In the genomic region with DNA sequence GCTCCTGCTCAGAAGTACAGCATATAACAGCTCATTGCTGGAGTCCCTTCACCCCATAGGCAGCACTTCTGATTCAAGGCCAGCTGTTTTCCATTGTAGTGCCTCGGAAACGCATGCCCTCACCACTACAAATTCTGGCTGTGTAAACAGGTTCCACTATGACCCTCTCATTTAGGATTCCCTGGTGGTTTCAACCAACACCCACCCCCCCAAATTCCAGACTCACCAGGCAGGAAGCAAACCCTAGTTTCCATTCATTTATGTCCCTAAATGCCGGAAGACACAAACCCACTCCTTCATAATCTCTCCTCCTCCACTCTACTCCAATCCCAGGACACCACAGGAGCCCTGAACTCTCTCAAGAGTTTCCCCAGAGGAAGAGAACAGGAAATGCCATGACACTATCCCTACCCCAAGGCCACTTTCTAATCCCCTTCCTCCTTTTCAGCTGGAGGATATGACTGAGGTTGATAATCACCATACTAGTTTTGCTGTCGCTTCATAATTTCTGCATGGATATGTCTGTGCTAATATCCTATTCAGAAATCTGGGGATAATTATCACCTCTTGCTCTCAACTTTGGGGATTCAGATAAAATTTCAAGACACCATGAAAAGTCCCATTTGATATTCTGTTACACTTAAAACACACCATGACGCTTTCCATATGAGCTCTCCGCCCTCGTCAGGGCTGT, we compare ENCODE assay signal across 9 cellular contexts.
A peak's percentile ranks its signal among the peaks of the same experiment; 100 is the strongest.
DNase-seq lines count a peak whose midpoint lies in the region; ATAC-seq, FAIRE-seq and TF ChIP-seq lines count a peak whose summit lies in the region.
"Had no signal": no experiment of that assay in that cellular context is flagged by ENCODE, and none has a peak within 500 bp of the region (broad histone marks: within the 10 kb centered on the region; RNA-seq: fewer than 3 reads in every experiment).

No MANE protein-coding gene starts in this region.

- ATAC-seq in left lung (peak; percentile 76), GM21360 (IDR thresholded peaks at IDR 0.05; ENCODE audit: unreplicated experiment) (no peak)

- no peak for FAIRE-seq in GM12891 (lab: Jason Lieb, UNC)
- FAIRE-seq: colon had no signal

- peaks cover 0 to 8% of the 10 kb centered on the region in 2 donors for H3K9me3 ChIP-seq in left lung

- TF ChIP-seq CTCF in brain microvascular endothelial cell (IDR thresholded peaks at IDR 0.05; ENCODE audit: low read depth, low read length, missing control alignments) (no peak), left lung (IDR thresholded peaks at IDR 0.05) (no peak)

- peaks cover 12 to 33% of the 10 kb centered on the region in 2 donors for H3K4me1 ChIP-seq in left lung

- in situ Hi-C loops in brain microvascular endothelial cell (cut with HindIII; ENCODE audit: low pct_ligation_motif_present, low sequenced_read_pairs): no loop called here

- H3K27ac ChIP-seq in brain microvascular endothelial cell (peak overlapping the region; percentile 92), left lung (peak overlapping the region; percentile 70 to 77), temporal lobe (ENCODE audit: low read depth, low read length) (peak overlapping the region; percentile 32)

- no peaks in the 10 kb centered on the region for H3K36me3 ChIP-seq in brain microvascular endothelial cell (replicated peaks)
- H3K36me3 ChIP-seq in left lung: no peaks in the 10 kb centered on the region
- H3K36me3 ChIP-seq in H7 (replicated peaks; ENCODE audit: control insufficient read depth, insufficient read depth, low read length): no peaks in the 10 kb centered on the region

- DNase-seq in NCI-H69 (lab: John Stamatoyannopoulos, UW) (peak; percentile 10), brain microvascular endothelial cell (peak; percentile 56), left lung (no peak), GM12891 (ENCODE audit: insufficient read length, low spot score) (no peak), H7 (no peak)
- DNase-seq: NCI-H748 treated with DMSO at 0.1 percent for 48 hours had no signal

- intact Hi-C loops in left lung (cut with DNase I): no loop called here

- TF ChIP-seq POLR2A in GM12891 (IDR thresholded peaks at IDR 0.05; ENCODE audit: low read depth, low read length): no peak

- H3K27me3 ChIP-seq in brain microvascular endothelial cell (replicated peaks) (no peaks in the 10 kb centered on the region), left lung (no peaks in the 10 kb centered on the region), H7 (ENCODE audit: control insufficient read depth, insufficient read depth, low read length) (no peaks in the 10 kb centered on the region)

- no peak overlapping the region for H3K4me3 ChIP-seq in brain microvascular endothelial cell (ENCODE audit: low read depth, low read length)
- no peak overlapping the region for H3K4me3 ChIP-seq in left lung
- H3K4me3 ChIP-seq in H7 (ENCODE audit: insufficient read depth, low read depth, low read length): no peak overlapping the region

TF ChIP-seq in GM12891, 5 proteins besides CTCF, POLR2A, EP300 and RAD21:
- TF ChIP-seq POU2F2 (IDR thresholded peaks at IDR 0.05; ENCODE audit: low read depth, low read length) (no peak), POLR2AphosphoS5 (IDR thresholded peaks at IDR 0.05; ENCODE audit: low read depth, low read length) (no peak), SPI1 (IDR thresholded peaks at IDR 0.05; ENCODE audit: low read depth, low read length) (no peak), PAX5 (IDR thresholded peaks at IDR 0.05; ENCODE audit: insufficient read depth, low read length, severe bottlenecking) (no peak), TAF1 (IDR thresholded peaks at IDR 0.05; ENCODE audit: low read depth, low read length) (no peak)

Comparison
In these comparisons a context has a peak if more than half of its experiments do, and no peak if none do; other contexts are left out.
1. DNase-seq: peak in NCI-H69 (single experiment) and brain microvascular endothelial cell (single experiment); none in left lung (0 of 2), GM12891 (single experiment) and H7 (single experiment).
2. H3K27ac ChIP-seq: peak in every context shown above with its lines; median percentile 92 in brain microvascular endothelial cell; 74 in left lung; 32 in temporal lobe.